Comparison of ENCODE assay signal across 1 cellular context in the genomic region with DNA sequence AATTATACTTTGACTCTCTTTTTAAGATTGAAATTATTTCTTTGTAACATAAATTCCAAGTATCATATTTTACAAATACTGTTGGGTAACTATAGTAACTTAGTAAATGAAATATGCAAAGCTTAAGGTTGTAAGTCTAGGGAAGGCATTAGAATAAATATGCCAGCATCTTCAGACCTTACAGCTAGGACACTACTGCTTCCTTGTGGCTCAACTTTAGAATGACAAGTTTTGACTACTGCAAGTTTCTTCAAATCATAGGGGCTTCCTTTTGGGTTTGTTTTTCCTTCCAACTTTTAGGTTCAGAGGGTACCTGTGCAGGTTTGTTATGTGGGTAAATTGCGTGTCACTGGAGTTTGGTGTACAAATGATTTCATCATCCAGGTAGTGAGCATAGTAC.
TF ChIP-seq lines count a peak whose summit lies in the region.

No MANE protein-coding gene starts in this region.

TF ChIP-seq in HCT116, 20 proteins besides CTCF, POLR2A, EP300 and RAD21 (continued from another document):
- TF ChIP-seq YY1 (IDR thresholded peaks at IDR 0.05; ENCODE audit: extremely low read depth, insufficient replicate concordance, low read depth, low read length) = no peak
- no peak for TF ChIP-seq POLR2AphosphoS5 (IDR thresholded peaks at IDR 0.05; ENCODE audit: low read depth, low read length)
- no peak for TF ChIP-seq CBX3 (IDR thresholded peaks at IDR 0.05; ENCODE audit: low read depth)
- TF ChIP-seq SP1 (IDR thresholded peaks at IDR 0.05; ENCODE audit: low read depth) = no peak
- TF ChIP-seq, protein P1, sequence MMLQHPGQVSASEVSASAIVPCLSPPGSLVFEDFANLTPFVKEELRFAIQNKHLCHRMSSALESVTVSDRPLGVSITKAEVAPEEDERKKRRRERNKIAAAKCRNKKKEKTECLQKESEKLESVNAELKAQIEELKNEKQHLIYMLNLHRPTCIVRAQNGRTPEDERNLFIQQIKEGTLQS (IDR thresholded peaks at IDR 0.05) = no peak
